12 cellular contexts compared by ENCODE assay signal in genomic region chr2:222733846-222734689, GRCh38.
DNase-seq lines count a peak whose midpoint lies in the region; ATAC-seq and TF ChIP-seq lines count a peak whose summit lies in the region.
"Had no signal": no experiment of that assay in that cellular context is flagged by ENCODE, and none has a peak within 500 bp of the region (broad histone marks: within the 10 kb centered on the region; RNA-seq: fewer than 3 reads in every experiment).

No MANE protein-coding gene starts in this region.

- H2BK5ac ChIP-seq in IMR-90 (ENCODE audit: low read depth, low read length, poor library complexity, severe bottlenecking): no peak overlapping the region

- H3K27me3 ChIP-seq in IMR-90 (ENCODE audit: control insufficient read depth, insufficient read depth, low read length) (no peaks in the 10 kb centered on the region), dorsolateral prefrontal cortex (no peaks in the 10 kb centered on the region), tibial artery (no peaks in the 10 kb centered on the region)

- H3K4ac ChIP-seq in IMR-90 (ENCODE audit: low read depth, low read length): no peak overlapping the region

- TF ChIP-seq POLR2A in IMR-90 (IDR thresholded peaks at IDR 0.05; ENCODE audit: low read depth, low read length): no peak

- DNase-seq in IMR-90: no peak
- peak in 8 of 10 donors; percentile 26 to 60 (median 44) for DNase-seq in dorsolateral prefrontal cortex
- peak; percentile 32 for DNase-seq in mucosa of gallbladder (ENCODE audit: low spot score)
- no peak for DNase-seq in tibial artery
- no peak for DNase-seq in NCI-H1417 (lab: John Stamatoyannopoulos, UW)
- DNase-seq in activated effector memory CD4-positive, alpha-beta T cell treated with anti-CD3 and anti-CD28 coated beads, Interleukin-2, amount 50 U/mL, for 16 hours: no peak
- no peak for DNase-seq in stimulated activated CD4-positive, alpha-beta T cell treated with anti-CD3 and anti-CD28 coated beads, Interleukin-4, amount 100 ng/mL, for 1 hour
- DNase-seq: activated CD4-positive, alpha-beta T cell treated with anti-CD3 and anti-CD28 coated beads, Interleukin-2, amount 50 U/mL, for 48 hours; DMS53; NCI-H1092 had no signal

- H2BK15ac ChIP-seq in IMR-90 (ENCODE audit: low read depth, low read length): no peak overlapping the region; the same call in 2 of the 3 replicates

- H3K4me1 ChIP-seq in IMR-90 (ENCODE audit: control insufficient read depth, insufficient read depth, low read length): peaks cover 19% of the 10 kb centered on the region
- peaks cover 0 to 58% (median 38%) of the 10 kb centered on the region in 4 donors for H3K4me1 ChIP-seq in tibial artery

- no peak overlapping the region for H3K23ac ChIP-seq in IMR-90 (ENCODE audit: low read depth, low read length)

- peak overlapping the region; percentile 25 for H2AFZ ChIP-seq in IMR-90 (replicated peaks; ENCODE audit: low read length, poor library complexity)

- H3K36me3 ChIP-seq in IMR-90 (ENCODE audit: control insufficient read depth, insufficient read depth, low read length) (no peaks in the 10 kb centered on the region), tibial artery (no peaks in the 10 kb centered on the region)

- dilution Hi-C loops in IMR-90 (cut with HindIII; ENCODE audit: low sequenced_read_pairs, unreplicated experiment): no loop called here

- H3K9ac ChIP-seq in IMR-90 (ENCODE audit: low read depth, low read length): no peak overlapping the region

- in situ Hi-C loops in IMR-90 (cut with MboI; ENCODE audit: low sequenced_read_pairs): no loop called here

- no peak overlapping the region for H2AK9ac ChIP-seq in IMR-90 (replicated peaks; ENCODE audit: low read depth, low read length, poor library complexity)

- H3K14ac ChIP-seq in IMR-90 (replicated peaks; ENCODE audit: low read depth, low read length): no peak overlapping the region

- no peak overlapping the region for H3K56ac ChIP-seq in IMR-90 (ENCODE audit: extremely low read depth, insufficient read depth, low read length)

- no peak for TF ChIP-seq RAD21 in IMR-90 (IDR thresholded peaks at IDR 0.05; ENCODE audit: low read length)

- WGBS in IMR-90 (ENCODE audit: extremely low coverage in 2 of 2, insufficient read length in 1 of 2), 2 experiments: 83% methylated on average over 1 of the region's 10 CpGs; no CpG with 5 or more reads in 1 of the 2 experiments

- peaks cover 3% of the 10 kb centered on the region; the same call in 1 of the 2 replicates for H3K9me1 ChIP-seq in IMR-90 (ENCODE audit: insufficient read depth, low read length)

- H3K79me1 ChIP-seq in IMR-90 (ENCODE audit: low read depth in 1 of 2, low read length in 2 of 2): no peaks in the 10 kb centered on the region

- no TSS peak for BruUV-seq in IMR-90 (replicated peaks; lab: Mats Ljungman, UMichigan)

- H4K20me1 ChIP-seq in IMR-90 (ENCODE audit: insufficient read depth, low read length): no peaks in the 10 kb centered on the region

- no peaks in the 10 kb centered on the region for H3K9me3 ChIP-seq in IMR-90 (ENCODE audit: control insufficient read depth, insufficient read depth, low read length)
- no peaks in the 10 kb centered on the region for H3K9me3 ChIP-seq in tibial artery

- POLR2A ChIA-PET in IMR-90 (lab: Charles Lee; ENCODE audit: unreplicated experiment): no interaction called here

- CTCF ChIA-PET in IMR-90 (lab: Yijun Ruan, JAX): no interaction called here

- H2AK5ac ChIP-seq in IMR-90 (ENCODE audit: low read depth, low read length): no peak overlapping the region

- H3K27ac ChIP-seq in IMR-90 (ENCODE audit: insufficient read depth, low read length) (no peak overlapping the region), dorsolateral prefrontal cortex (peak overlapping the region in 55 of 59 donors; percentile 5 to 79 (median 59)), tibial artery (peak overlapping the region; percentile 74 to 75)
- H3K27ac ChIP-seq: HL-60 had no signal

- no peak overlapping the region; the same call in 1 of the 2 replicates for H2BK20ac ChIP-seq in IMR-90 (ENCODE audit: low read depth, low read length)

- H3K4me3 ChIP-seq in IMR-90 (ENCODE audit: insufficient read depth, low read depth, low read length): no peak overlapping the region
- peak overlapping the region in 5 of 59 donors; percentile 5 to 31 (median 26) for H3K4me3 ChIP-seq in dorsolateral prefrontal cortex
- peak overlapping the region in 1 of 2 donors; percentile 14 for H3K4me3 ChIP-seq in tibial artery

- peak overlapping the region; percentile 43 for H3K18ac ChIP-seq in IMR-90 (ENCODE audit: low read depth, low read length)

- TF ChIP-seq CTCF in IMR-90 (conservative IDR thresholded peaks at IDR 0.05; ENCODE audit: low read depth, low read length) (no peak), dorsolateral prefrontal cortex (IDR thresholded peaks at IDR 0.05 in 54 of 56, conservative IDR thresholded peaks at IDR 0.05 in 2 of 56; ENCODE audit: low read depth in 1 of 56, partially characterized antibody in 56 of 56) (no peak), tibial artery (IDR thresholded peaks at IDR 0.05) (no peak)

- H4K8ac ChIP-seq in IMR-90 (ENCODE audit: low read depth in 2 of 2, low read length in 2 of 2): no peak overlapping the region

- ATAC-seq in IMR-90 (ENCODE audit: low read depth) (peak; percentile 22; the same call in 1 of the 2 replicates), GM18861 (IDR thresholded peaks at IDR 0.05; ENCODE audit: unreplicated experiment) (no peak)

- 0 out of 2 replicates have a peak overlapping the region, but pooled peaks have one; percentile 1 for H2BK120ac ChIP-seq in IMR-90 (ENCODE audit: low read depth, low read length)

- intact Hi-C loops in IMR-90 (cut with micrococcal nuclease): no loop called here
- intact Hi-C loops in dorsolateral prefrontal cortex (cut with DNase I): no loop called here
- intact Hi-C loops in tibial artery (cut with DNase I; ENCODE audit: low total_unique reads): no loop called here

- no peak overlapping the region for H3K4me2 ChIP-seq in IMR-90 (ENCODE audit: low read depth, low read length)

- no peak overlapping the region for H4K91ac ChIP-seq in IMR-90 (ENCODE audit: insufficient read depth, low read depth, low read length)

- no peak overlapping the region for H4K5ac ChIP-seq in IMR-90 (ENCODE audit: low read depth, low read length)

TF ChIP-seq in IMR-90, 13 proteins besides CTCF, POLR2A, EP300 and RAD21:
- TF ChIP-seq NFE2L2 (IDR thresholded peaks at IDR 0.05; ENCODE audit: low read depth, low read length) (no peak), MXI1 (IDR thresholded peaks at IDR 0.05; ENCODE audit: borderline replicate concordance, low read depth, low read length) (no peak), USF2 (IDR thresholded peaks at IDR 0.05; ENCODE audit: low read depth, low read length) (no peak), RCOR1 (IDR thresholded peaks at IDR 0.05; ENCODE audit: insufficient replicate concordance, low read length) (no peak), FOS (IDR thresholded peaks at IDR 0.05; ENCODE audit: low read depth, low read length) (no peak), CHD1 (IDR thresholded peaks at IDR 0.05; ENCODE audit: low read depth, low read length) (no peak), SMC3 (IDR thresholded peaks at IDR 0.05; ENCODE audit: low read depth, low read length) (no peak), RFX5 (IDR thresholded peaks at IDR 0.05; ENCODE audit: low read depth, low read length) (no peak), MAZ (IDR thresholded peaks at IDR 0.05; ENCODE audit: borderline replicate concordance, low read depth, low read length) (no peak), MAFK (IDR thresholded peaks at IDR 0.05; ENCODE audit: low read depth, low read length) (no peak), CEBPB (IDR thresholded peaks at IDR 0.05; ENCODE audit: low read depth, low read length) (no peak), BHLHE40 (IDR thresholded peaks at IDR 0.05; ENCODE audit: low read depth, low read length) (no peak), ELK1 (IDR thresholded peaks at IDR 0.05; ENCODE audit: borderline replicate concordance, low read depth, low read length) (no peak)
TF ChIP-seq in IMR-90: peak in this region for 0.

Comparison
In these comparisons a context has a peak if more than half of its experiments do, and no peak if none do; other contexts are left out.
1. DNase-seq: peak in dorsolateral prefrontal cortex (8 of 10) and mucosa of gallbladder (single experiment); none in IMR-90 (single experiment), tibial artery (0 of 2), NCI-H1417 (0 of 3), activated effector memory CD4-positive, alpha-beta T cell treated with anti-CD3 and anti-CD28 coated beads, Interleukin-2, amount 50 U/mL, for 16 hours (single experiment) and stimulated activated CD4-positive, alpha-beta T cell treated with anti-CD3 and anti-CD28 coated beads, Interleukin-4, amount 100 ng/mL, for 1 hour (single experiment).